In genomic region chr9:37836386-37836785, GRCh38 we compare ENCODE assay signal across 1 cellular context.
TF ChIP-seq lines count a peak whose summit lies in the region.

No MANE protein-coding gene starts in this region.

TF ChIP-seq in GM23338, 12 proteins besides CTCF, POLR2A, EP300 and RAD21 (continued from another document):
- TF ChIP-seq, protein P1, sequence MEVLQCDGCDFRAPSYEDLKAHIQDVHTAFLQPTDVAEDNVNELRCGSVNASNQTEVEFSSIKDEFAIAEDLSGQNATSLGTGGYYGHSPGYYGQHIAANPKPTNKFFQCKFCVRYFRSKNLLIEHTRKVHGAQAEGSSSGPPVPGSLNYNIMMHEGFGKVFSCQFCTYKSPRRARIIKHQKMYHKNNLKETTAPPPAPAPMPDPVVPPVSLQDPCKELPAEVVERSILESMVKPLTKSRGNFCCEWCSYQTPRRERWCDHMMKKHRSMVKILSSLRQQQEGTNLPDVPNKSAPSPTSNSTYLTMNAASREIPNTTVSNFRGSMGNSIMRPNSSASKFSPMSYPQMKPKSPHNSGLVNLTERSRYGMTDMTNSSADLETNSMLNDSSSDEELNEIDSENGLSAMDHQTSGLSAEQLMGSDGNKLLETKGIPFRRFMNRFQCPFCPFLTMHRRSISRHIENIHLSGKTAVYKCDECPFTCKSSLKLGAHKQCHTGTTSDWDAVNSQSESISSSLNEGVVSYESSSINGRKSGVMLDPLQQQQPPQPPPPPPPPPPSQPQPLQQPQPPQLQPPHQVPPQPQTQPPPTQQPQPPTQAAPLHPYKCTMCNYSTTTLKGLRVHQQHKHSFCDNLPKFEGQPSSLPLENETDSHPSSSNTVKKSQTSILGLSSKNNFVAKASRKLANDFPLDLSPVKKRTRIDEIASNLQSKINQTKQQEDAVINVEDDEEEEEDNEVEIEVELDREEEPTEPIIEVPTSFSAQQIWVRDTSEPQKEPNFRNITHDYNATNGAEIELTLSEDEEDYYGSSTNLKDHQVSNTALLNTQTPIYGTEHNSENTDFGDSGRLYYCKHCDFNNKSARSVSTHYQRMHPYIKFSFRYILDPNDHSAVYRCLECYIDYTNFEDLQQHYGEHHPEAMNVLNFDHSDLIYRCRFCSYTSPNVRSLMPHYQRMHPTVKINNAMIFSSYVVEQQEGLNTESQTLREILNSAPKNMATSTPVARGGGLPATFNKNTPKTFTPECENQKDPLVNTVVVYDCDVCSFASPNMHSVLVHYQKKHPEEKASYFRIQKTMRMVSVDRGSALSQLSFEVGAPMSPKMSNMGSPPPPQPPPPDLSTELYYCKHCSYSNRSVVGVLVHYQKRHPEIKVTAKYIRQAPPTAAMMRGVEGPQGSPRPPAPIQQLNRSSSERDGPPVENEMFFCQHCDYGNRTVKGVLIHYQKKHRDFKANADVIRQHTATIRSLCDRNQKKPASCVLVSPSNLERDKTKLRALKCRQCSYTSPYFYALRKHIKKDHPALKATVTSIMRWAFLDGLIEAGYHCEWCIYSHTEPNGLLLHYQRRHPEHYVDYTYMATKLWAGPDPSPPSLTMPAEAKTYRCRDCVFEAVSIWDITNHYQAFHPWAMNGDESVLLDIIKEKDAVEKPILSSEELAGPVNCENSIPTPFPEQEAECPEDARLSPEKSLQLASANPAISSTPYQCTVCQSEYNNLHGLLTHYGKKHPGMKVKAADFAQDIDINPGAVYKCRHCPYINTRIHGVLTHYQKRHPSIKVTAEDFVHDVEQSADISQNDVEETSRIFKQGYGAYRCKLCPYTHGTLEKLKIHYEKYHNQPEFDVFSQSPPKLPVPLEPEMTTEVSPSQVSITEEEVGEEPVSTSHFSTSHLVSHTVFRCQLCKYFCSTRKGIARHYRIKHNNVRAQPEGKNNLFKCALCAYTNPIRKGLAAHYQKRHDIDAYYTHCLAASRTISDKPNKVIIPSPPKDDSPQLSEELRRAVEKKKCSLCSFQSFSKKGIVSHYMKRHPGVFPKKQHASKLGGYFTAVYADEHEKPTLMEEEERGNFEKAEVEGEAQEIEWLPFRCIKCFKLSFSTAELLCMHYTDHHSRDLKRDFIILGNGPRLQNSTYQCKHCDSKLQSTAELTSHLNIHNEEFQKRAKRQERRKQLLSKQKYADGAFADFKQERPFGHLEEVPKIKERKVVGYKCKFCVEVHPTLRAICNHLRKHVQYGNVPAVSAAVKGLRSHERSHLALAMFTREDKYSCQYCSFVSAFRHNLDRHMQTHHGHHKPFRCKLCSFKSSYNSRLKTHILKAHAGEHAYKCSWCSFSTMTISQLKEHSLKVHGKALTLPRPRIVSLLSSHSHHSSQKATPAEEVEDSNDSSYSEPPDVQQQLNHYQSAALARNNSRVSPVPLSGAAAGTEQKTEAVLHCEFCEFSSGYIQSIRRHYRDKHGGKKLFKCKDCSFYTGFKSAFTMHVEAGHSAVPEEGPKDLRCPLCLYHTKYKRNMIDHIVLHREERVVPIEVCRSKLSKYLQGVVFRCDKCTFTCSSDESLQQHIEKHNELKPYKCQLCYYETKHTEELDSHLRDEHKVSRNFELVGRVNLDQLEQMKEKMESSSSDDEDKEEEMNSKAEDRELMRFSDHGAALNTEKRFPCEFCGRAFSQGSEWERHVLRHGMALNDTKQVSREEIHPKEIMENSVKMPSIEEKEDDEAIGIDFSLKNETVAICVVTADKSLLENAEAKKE (CRISPR knock-in tag; IDR thresholded peaks at IDR 0.05), result no peak
- TF ChIP-seq, protein P2, sequence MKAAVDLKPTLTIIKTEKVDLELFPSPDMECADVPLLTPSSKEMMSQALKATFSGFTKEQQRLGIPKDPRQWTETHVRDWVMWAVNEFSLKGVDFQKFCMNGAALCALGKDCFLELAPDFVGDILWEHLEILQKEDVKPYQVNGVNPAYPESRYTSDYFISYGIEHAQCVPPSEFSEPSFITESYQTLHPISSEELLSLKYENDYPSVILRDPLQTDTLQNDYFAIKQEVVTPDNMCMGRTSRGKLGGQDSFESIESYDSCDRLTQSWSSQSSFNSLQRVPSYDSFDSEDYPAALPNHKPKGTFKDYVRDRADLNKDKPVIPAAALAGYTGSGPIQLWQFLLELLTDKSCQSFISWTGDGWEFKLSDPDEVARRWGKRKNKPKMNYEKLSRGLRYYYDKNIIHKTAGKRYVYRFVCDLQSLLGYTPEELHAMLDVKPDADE (IDR thresholded peaks at IDR 0.05), result no peak
- TF ChIP-seq EZH2phosphoT487 (IDR thresholded peaks at IDR 0.05; ENCODE audit: unreplicated experiment) (no peak), EZH2 (IDR thresholded peaks at IDR 0.05; ENCODE audit: low read depth, unreplicated experiment) (no peak), NANOG (IDR thresholded peaks at IDR 0.05; ENCODE audit: borderline replicate concordance) (no peak), POLR2AphosphoS5 (IDR thresholded peaks at IDR 0.05; ENCODE audit: low read depth) (no peak)
TF ChIP-seq in GM23338: peak in this region for 0.
